8 cellular contexts compared by ENCODE assay signal in genomic region chr12:113152835-113153814, GRCh38. TPM values are rescaled to one million over a fixed set of nuclear protein-coding genes. Genes with fewer than 3 reads are reported as not detected.
DNase-seq lines count a peak whose midpoint lies in the region; ATAC-seq and TF ChIP-seq lines count a peak whose summit lies in the region.

No MANE protein-coding gene starts in this region.

- H3K27ac ChIP-seq in Panc1 (ENCODE audit: low read length) (no peak overlapping the region), subcutaneous abdominal adipose tissue (ENCODE audit: low read depth, low read length) (no peak overlapping the region)

- H3K4me3 Mint-ChIP-seq in IgD-negative memory B cell = peak overlapping the region; percentile 34 to 92 (median 79)
- peak overlapping the region; percentile 65 for H3K4me3 Mint-ChIP-seq in activated T-helper 1 cell treated with anti-CD3 and anti-CD28 coated beads, Interleukin-12 subunit alpha, Interleukin-12 subunit beta, Interleukin-2, Interleukin-4 antibody, amounts not matched to agents 30 ng/mL and 10 ng/mL and 1 ng/mL, durations not matched to agents 14 hours and 24 hours and 36 hours
- H3K4me3 Mint-ChIP-seq in natural killer cell treated with Interleukin-12 subunit alpha and Interleukin-12 subunit beta and Interleukin-15 and Interleukin-18, amount 100 ng/mL, for 72 hours = peak overlapping the region; percentile 72

- POLR2A ChIA-PET in Panc1 (lab: Charles Lee) = no interaction called here

- BruUV-seq in Panc1 (replicated peaks; lab: Mats Ljungman, UMichigan) = no TSS peak

- no peaks in the 10 kb centered on the region for H3K9me3 Mint-ChIP-seq in IgD-negative memory B cell
- H3K9me3 Mint-ChIP-seq in activated T-helper 1 cell treated with anti-CD3 and anti-CD28 coated beads, Interleukin-12 subunit alpha, Interleukin-12 subunit beta, Interleukin-2, Interleukin-4 antibody, amounts not matched to agents 30 ng/mL and 10 ng/mL and 1 ng/mL, durations not matched to agents 14 hours and 24 hours and 36 hours = no peaks in the 10 kb centered on the region
- H3K9me3 Mint-ChIP-seq in natural killer cell treated with Interleukin-12 subunit alpha and Interleukin-12 subunit beta and Interleukin-15 and Interleukin-18, amount 100 ng/mL, for 72 hours = no peaks in the 10 kb centered on the region

- intact Hi-C loops in Panc1 (cut with micrococcal nuclease; ENCODE audit: unreplicated experiment) = loop anchor here (2.0 to 10.0 kb wide), 2 partner anchors 104 to 158 kb away; no protein-coding TSS in a partner anchor
- intact Hi-C loops in activated T-helper 1 cell treated with anti-CD3 and anti-CD28 coated beads, Interleukin-12 subunit alpha, Interleukin-12 subunit beta, Interleukin-2, Interleukin-4 antibody, amounts not matched to agents 30 ng/mL and 10 ng/mL and 1 ng/mL, durations not matched to agents 14 hours and 24 hours and 36 hours (cut with micrococcal nuclease) = loop anchor here (1.0 to 5.0 kb wide), 3 partner anchors 16 to 105 kb away; no protein-coding TSS in a partner anchor

- H3K4me1 ChIP-seq in Panc1 (ENCODE audit: control insufficient read depth, insufficient read depth, low read length) (peaks cover 12% of the 10 kb centered on the region; the same call in 1 of the 2 replicates), subcutaneous abdominal adipose tissue (ENCODE audit: control insufficient read depth in 5 of 5, insufficient read depth in 5 of 5, low read length in 5 of 5) (peaks cover 0 to 35% (median 24%) of the 10 kb centered on the region in 5 donors)

- H3K9me3 ChIP-seq in Panc1 (ENCODE audit: control insufficient read depth, insufficient read depth, low read depth, low read length) (no peaks in the 10 kb centered on the region), subcutaneous abdominal adipose tissue (ENCODE audit: control insufficient read depth in 5 of 5, low read length in 5 of 5) (no peaks in the 10 kb centered on the region)

- no peak overlapping the region for H3K27ac Mint-ChIP-seq in IgD-negative memory B cell
- H3K27ac Mint-ChIP-seq in activated T-helper 1 cell treated with anti-CD3 and anti-CD28 coated beads, Interleukin-12 subunit alpha, Interleukin-12 subunit beta, Interleukin-2, Interleukin-4 antibody, amounts not matched to agents 30 ng/mL and 10 ng/mL and 1 ng/mL, durations not matched to agents 14 hours and 24 hours and 36 hours = no peak overlapping the region
- H3K27ac Mint-ChIP-seq in natural killer cell treated with Interleukin-12 subunit alpha and Interleukin-12 subunit beta and Interleukin-15 and Interleukin-18, amount 100 ng/mL, for 72 hours = no peak overlapping the region

- TF ChIP-seq CTCF in Panc1 (IDR thresholded peaks at IDR 0.05) = peak; percentile 88

- H3K36me3 Mint-ChIP-seq in IgD-negative memory B cell = peaks cover 2% of the 10 kb centered on the region
- H3K36me3 Mint-ChIP-seq in activated T-helper 1 cell treated with anti-CD3 and anti-CD28 coated beads, Interleukin-12 subunit alpha, Interleukin-12 subunit beta, Interleukin-2, Interleukin-4 antibody, amounts not matched to agents 30 ng/mL and 10 ng/mL and 1 ng/mL, durations not matched to agents 14 hours and 24 hours and 36 hours (ENCODE audit: low read depth) = peaks cover 10% of the 10 kb centered on the region
- H3K36me3 Mint-ChIP-seq in natural killer cell treated with Interleukin-12 subunit alpha and Interleukin-12 subunit beta and Interleukin-15 and Interleukin-18, amount 100 ng/mL, for 72 hours = no peaks in the 10 kb centered on the region

- H3K4me3 ChIP-seq in Panc1 (ENCODE audit: low read depth in 2 of 2, low read length in 2 of 2) = peak overlapping the region; percentile 45 to 60
- peak overlapping the region in 4 of 5 donors; percentile 39 to 63 (median 50) for H3K4me3 ChIP-seq in subcutaneous abdominal adipose tissue (ENCODE audit: low read depth in 1 of 5, low read length in 5 of 5)

- peaks cover 5 to 9% (median 6%) of the 10 kb centered on the region in 3 donors for H3K4me1 Mint-ChIP-seq in IgD-negative memory B cell
- no peaks in the 10 kb centered on the region for H3K4me1 Mint-ChIP-seq in activated T-helper 1 cell treated with anti-CD3 and anti-CD28 coated beads, Interleukin-12 subunit alpha, Interleukin-12 subunit beta, Interleukin-2, Interleukin-4 antibody, amounts not matched to agents 30 ng/mL and 10 ng/mL and 1 ng/mL, durations not matched to agents 14 hours and 24 hours and 36 hours (ENCODE audit: low read depth)
- peaks cover 13 to 20% of the 10 kb centered on the region in 2 donors for H3K4me1 Mint-ChIP-seq in natural killer cell treated with Interleukin-12 subunit alpha and Interleukin-12 subunit beta and Interleukin-15 and Interleukin-18, amount 100 ng/mL, for 72 hours (ENCODE audit: low read depth in 2 of 2)

- H3K9ac ChIP-seq in subcutaneous abdominal adipose tissue (ENCODE audit: low read length in 5 of 5) = no peak overlapping the region

- H3K27me3 ChIP-seq in Panc1 (ENCODE audit: control insufficient read depth, insufficient read depth, low read length) (no peaks in the 10 kb centered on the region), subcutaneous abdominal adipose tissue (ENCODE audit: control insufficient read depth in 5 of 5, insufficient read depth in 4 of 5, low read length in 5 of 5) (peaks cover 7 to 32% (median 27%) of the 10 kb centered on the region in 5 donors)

- ATAC-seq in GM18511 (IDR thresholded peaks at IDR 0.05; ENCODE audit: unreplicated experiment) (peak; percentile 75), Panc1 (peak; percentile 92)
- ATAC-seq in natural killer cell treated with Interleukin-12 subunit alpha and Interleukin-12 subunit beta and Interleukin-15 and Interleukin-18, amount 100 ng/mL, for 72 hours = peak; percentile 68 to 71

- CTCF ChIA-PET in Panc1 (lab: Charles Lee) = interaction anchor here (0.6 to 1.4 kb wide), 12 partner anchors 9 to 752 kb away, joined by 3 to 13 read pairs (median 4); partner anchors contain the start of gene RASAL1

- DNase-seq in ACHN (peak; percentile 93), Panc1 (ENCODE audit: low read depth, low spot score) (peak; percentile 47), fibroblast of peridontal ligament (ENCODE audit: extremely low read depth) (peak; percentile 63)
- DNase-seq in activated T-helper 1 cell treated with anti-CD3 and anti-CD28 coated beads, Interleukin-12 subunit alpha, Interleukin-12 subunit beta, Interleukin-2, Interleukin-4 antibody, amounts not matched to agents 30 ng/mL and 10 ng/mL and 1 ng/mL, durations not matched to agents 14 hours and 24 hours and 36 hours (ENCODE audit: low spot score) = peak; percentile 35
- DNase-seq in natural killer cell treated with Interleukin-12 subunit alpha and Interleukin-12 subunit beta and Interleukin-15 and Interleukin-18, amount 100 ng/mL, for 72 hours (ENCODE audit: low spot score) = no peak

- no peaks in the 10 kb centered on the region for H3K36me3 ChIP-seq in Panc1 (ENCODE audit: control insufficient read depth, insufficient read depth, low read length)
- peaks cover 0 to 10% (median 6%) of the 10 kb centered on the region in 5 donors for H3K36me3 ChIP-seq in subcutaneous abdominal adipose tissue (ENCODE audit: control insufficient read depth in 5 of 5, insufficient read depth in 5 of 5, low read length in 5 of 5)

- in situ Hi-C loops in ACHN (cut with HindIII; ENCODE audit: low pct_ligation_motif_present, low pct_unique_long_range_greater_than_20kb, low sequenced_read_pairs) = loop anchor here (25.0 kb wide), 1 partner anchor 91 kb away; the partner anchor contains the start of gene DTX1
- in situ Hi-C loops in Panc1 (cut with HindIII; ENCODE audit: low pct_unique_long_range_greater_than_20kb, low sequenced_read_pairs) = loop anchor here (25.0 kb wide), 1 partner anchor 91 kb away; the partner anchor contains the start of gene DTX1

- H3K27me3 Mint-ChIP-seq in IgD-negative memory B cell = peaks cover 17% of the 10 kb centered on the region
- H3K27me3 Mint-ChIP-seq in activated T-helper 1 cell treated with anti-CD3 and anti-CD28 coated beads, Interleukin-12 subunit alpha, Interleukin-12 subunit beta, Interleukin-2, Interleukin-4 antibody, amounts not matched to agents 30 ng/mL and 10 ng/mL and 1 ng/mL, durations not matched to agents 14 hours and 24 hours and 36 hours (ENCODE audit: insufficient read depth) = peaks cover 24% of the 10 kb centered on the region
- H3K27me3 Mint-ChIP-seq in natural killer cell treated with Interleukin-12 subunit alpha and Interleukin-12 subunit beta and Interleukin-15 and Interleukin-18, amount 100 ng/mL, for 72 hours = peaks cover 15 to 20% of the 10 kb centered on the region in 2 donors

RNA-seq across cellular contexts. Expression of gene CFAP73, which starts 3.6 kb away (rescaled TPM):
- polyA plus RNA-seq in IgD-negative memory B cell = not detected
- total RNA-seq in Panc1 (2021; ENCODE audit: unreplicated experiment) = 0.10 TPM
- not detected for polyA plus RNA-seq in Panc1 (2012; ENCODE audit: insufficient read length)
- 0.16 and 0.17 TPM in 2 replicates for total RNA-seq in activated T-helper 1 cell treated with anti-CD3 and anti-CD28 coated beads, Interleukin-12 subunit alpha, Interleukin-12 subunit beta, Interleukin-2, Interleukin-4 antibody, amounts not matched to agents 30 ng/mL and 10 ng/mL and 1 ng/mL, durations not matched to agents 14 hours and 24 hours and 36 hours
- under 1 TPM in 1 of 2 donors, not detected in 1; 0.28 TPM for total RNA-seq in natural killer cell treated with Interleukin-12 subunit alpha and Interleukin-12 subunit beta and Interleukin-15 and Interleukin-18, amount 100 ng/mL, for 72 hours

RNA-seq across cellular contexts. Expression of gene RASAL1, which starts 17.6 kb away (rescaled TPM):
- not detected for polyA plus RNA-seq in IgD-negative memory B cell
- total RNA-seq in Panc1 (2021; ENCODE audit: unreplicated experiment) = 0.28 TPM
- polyA plus RNA-seq in Panc1 (2012; ENCODE audit: insufficient read length) = 0.27 TPM
- total RNA-seq in activated T-helper 1 cell treated with anti-CD3 and anti-CD28 coated beads, Interleukin-12 subunit alpha, Interleukin-12 subunit beta, Interleukin-2, Interleukin-4 antibody, amounts not matched to agents 30 ng/mL and 10 ng/mL and 1 ng/mL, durations not matched to agents 14 hours and 24 hours and 36 hours = 0.10 and 0.34 TPM in 2 replicates
- not detected for total RNA-seq in natural killer cell treated with Interleukin-12 subunit alpha and Interleukin-12 subunit beta and Interleukin-15 and Interleukin-18, amount 100 ng/mL, for 72 hours

RNA-seq across cellular contexts. Expression of gene DDX54, which starts 32.2 kb away (rescaled TPM):
- 34.2 TPM for polyA plus RNA-seq in IgD-negative memory B cell
- 101 TPM for total RNA-seq in Panc1 (2021; ENCODE audit: unreplicated experiment)
- polyA plus RNA-seq in Panc1 (2012; ENCODE audit: insufficient read length) = 156 TPM
- total RNA-seq in activated T-helper 1 cell treated with anti-CD3 and anti-CD28 coated beads, Interleukin-12 subunit alpha, Interleukin-12 subunit beta, Interleukin-2, Interleukin-4 antibody, amounts not matched to agents 30 ng/mL and 10 ng/mL and 1 ng/mL, durations not matched to agents 14 hours and 24 hours and 36 hours = 121 and 133 TPM in 2 replicates
- total RNA-seq in natural killer cell treated with Interleukin-12 subunit alpha and Interleukin-12 subunit beta and Interleukin-15 and Interleukin-18, amount 100 ng/mL, for 72 hours = 100 to 1,000 TPM in 1 of 2 donors, 10 to 100 TPM in 1; 85.8 to 143 TPM

RNA-seq across cellular contexts. Expression of gene RITA1, which starts 32.4 kb away (rescaled TPM):
- 24.1 TPM for polyA plus RNA-seq in IgD-negative memory B cell
- 41.0 TPM for total RNA-seq in Panc1 (2021; ENCODE audit: unreplicated experiment)
- polyA plus RNA-seq in Panc1 (2012; ENCODE audit: insufficient read length) = 45.7 TPM
- 27.1 and 31.4 TPM in 2 replicates for total RNA-seq in activated T-helper 1 cell treated with anti-CD3 and anti-CD28 coated beads, Interleukin-12 subunit alpha, Interleukin-12 subunit beta, Interleukin-2, Interleukin-4 antibody, amounts not matched to agents 30 ng/mL and 10 ng/mL and 1 ng/mL, durations not matched to agents 14 hours and 24 hours and 36 hours
- 10 to 100 TPM; 19.6 to 27.3 TPM for total RNA-seq in natural killer cell treated with Interleukin-12 subunit alpha and Interleukin-12 subunit beta and Interleukin-15 and Interleukin-18, amount 100 ng/mL, for 72 hours
